ENCODE assay signal across 8 cellular contexts in the genomic region with DNA sequence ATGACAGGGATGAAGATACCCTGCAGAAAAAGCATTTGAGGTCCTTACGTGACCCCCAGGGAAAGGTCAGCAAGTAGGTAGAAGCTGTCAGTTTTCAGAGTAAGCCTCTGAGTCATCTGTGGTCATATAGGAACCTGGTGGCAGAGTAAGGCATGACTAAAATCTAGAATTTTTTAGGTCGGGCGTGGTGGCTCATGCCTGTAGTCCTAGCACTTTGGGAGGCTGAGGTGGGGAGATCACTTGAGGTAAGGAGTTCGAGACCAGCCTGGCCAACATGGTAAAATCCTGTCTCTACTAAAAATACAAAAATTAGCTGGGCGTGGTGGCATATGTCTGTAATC. TPM values are rescaled to one million over a fixed set of nuclear protein-coding genes. Genes with fewer than 3 reads are reported as not detected.
DNase-seq lines count a peak whose midpoint lies in the region; ATAC-seq, FAIRE-seq and TF ChIP-seq lines count a peak whose summit lies in the region.
"Not testable (repeated sequence)": the region's sequence is repeated elsewhere in the genome, so short reads cannot be mapped to it uniquely, and the experiment has no call there.

No MANE protein-coding gene starts in this region.

- not testable (repeated sequence) for TF ChIP-seq CTCF in GM20000 (IDR thresholded peaks at IDR 0.05; ENCODE audit: extremely low read depth, missing control alignments); NB4 (IDR thresholded peaks at IDR 0.05; ENCODE audit: low read depth, low read length); GM12878 (IDR thresholded peaks at IDR 0.05 in 2 of 3, conservative IDR thresholded peaks at IDR 0.05 in 1 of 3; ENCODE audit: control insufficient read depth in 2 of 3, extremely low read depth in 1 of 3, insufficient read depth in 1 of 3, low read depth in 3 of 3, low read length in 3 of 3)

- H3K36me3 ChIP-seq in GM12878 (ENCODE audit: control insufficient read depth in 2 of 2, insufficient read depth in 2 of 2, low read length in 1 of 2) = peaks cover 4 to 20% of the 10 kb centered on the region in 2 experiments

- not testable (repeated sequence) for H3K4me2 ChIP-seq in GM12878 (ENCODE audit: control insufficient read depth, insufficient read depth)

- not testable (repeated sequence) for TF ChIP-seq POLR2A in NB4 (IDR thresholded peaks at IDR 0.05; ENCODE audit: extremely low read depth, insufficient read length); GM12878 (IDR thresholded peaks at IDR 0.05; ENCODE audit: low read depth, low read length)

- not testable (repeated sequence) for H3K27ac ChIP-seq in GM12878 (ENCODE audit: control insufficient read depth, insufficient read depth)

- H3K79me2 ChIP-seq in GM12878 (ENCODE audit: control insufficient read depth, insufficient read depth, low read length) = not testable (repeated sequence)

- peak; percentile 14 for DNase-seq in EL
- peak; percentile 41 for DNase-seq in GM20000 (ENCODE audit: low spot score)
- peak; percentile 25 for DNase-seq in NB4 (ENCODE audit: low read depth)
- DNase-seq in activated T-cell treated with anti-CD3 and anti-CD28 coated beads for 48 hours (ENCODE audit: low read depth) = peak; percentile 45
- DNase-seq in GM12878 (ENCODE audit: low read depth, low spot score) = peak; percentile 9
- DNase-seq in renal cortical epithelial cell (ENCODE audit: low read depth) = peak; percentile 11
- peak; percentile 23 for DNase-seq in stimulated activated CD8-positive, alpha-beta memory T cell treated with anti-CD3 and anti-CD28 coated beads, Interleukin-4, amount 100 ng/mL, for 24 hours (ENCODE audit: low read depth)

- RAD21 ChIA-PET in GM12878 (lab: Charles Lee; ENCODE audit: unreplicated experiment) = not testable (repeated sequence)

- H3K4me1 ChIP-seq in GM12878 (ENCODE audit: control insufficient read depth, insufficient read depth, low read length) = not testable (repeated sequence)

- H3K27me3 ChIP-seq in GM12878 (replicated peaks in 1 of 2; ENCODE audit: control insufficient read depth in 2 of 2, insufficient read depth in 2 of 2, low read length in 1 of 2) = not testable (repeated sequence)

- SMC1A ChIA-PET in GM12878 (lab: Charles Lee; ENCODE audit: uncharacterized antibody, unreplicated experiment) = not testable (repeated sequence)

- BruUV-seq in GM12878 (replicated peaks; lab: Mats Ljungman, UMichigan) = not testable (repeated sequence)

- POLR2A ChIA-PET in GM12878 (lab: Charles Lee) = not testable (repeated sequence)

- H4K20me1 ChIP-seq in GM12878 (ENCODE audit: control insufficient read depth, insufficient read depth) = not testable (repeated sequence)

- TF ChIP-seq EP300 in GM12878 (IDR thresholded peaks at IDR 0.05; ENCODE audit: borderline replicate concordance in 1 of 2, control insufficient read depth in 1 of 2, low read depth in 2 of 2, low read length in 2 of 2) = not testable (repeated sequence)

- not testable (repeated sequence) for TF ChIP-seq RAD21 in GM12878 (IDR thresholded peaks at IDR 0.05; ENCODE audit: insufficient read depth, low read depth, low read length)

- not testable (repeated sequence) for H2AFZ ChIP-seq in GM12878 (ENCODE audit: control insufficient read depth, low read depth, low read length)

- ATAC-seq in activated CD4-positive, CD25-positive, alpha-beta regulatory T cell treated with anti-CD3 and anti-CD28 coated beads, Interleukin-2, amount 50 U/mL, for 24 hours = peak; percentile 94 to 98
- ATAC-seq in GM12878 = peak; percentile 86

- FAIRE-seq in GM12878 (lab: Jason Lieb, UNC) = not testable (repeated sequence)

- in situ Hi-C loops in GM12878 (cut with MboI) = not testable (repeated sequence)

- not testable (repeated sequence) for H3K9me3 ChIP-seq in GM12878 (replicated peaks; ENCODE audit: control insufficient read depth, insufficient read depth, low read length)

- not testable (repeated sequence) for H3K4me3 ChIP-seq in NB4 (ENCODE audit: low read depth, low read length); GM12878

- intact Hi-C loops in GM12878 (cut with micrococcal nuclease; ENCODE audit: unreplicated experiment) = not testable (repeated sequence)

- not testable (repeated sequence) for H3K9ac ChIP-seq in GM12878 (ENCODE audit: control insufficient read depth, insufficient read depth, low read length)

- 16% methylated on average over 5 of the region's 5 CpGs for WGBS in GM12878 (ENCODE audit: insufficient coverage, insufficient replicate concordance, low lambda C conversion rate, missing lambda C conversion rate)

- CTCF ChIA-PET in GM12878 (lab: Yijun Ruan, JAX) = not testable (repeated sequence)

TF ChIP-seq in GM12878, 131 proteins besides CTCF, POLR2A, EP300 and RAD21:
- TF ChIP-seq EED (IDR thresholded peaks at IDR 0.05; ENCODE audit: low read depth) (peak; percentile 38; the same call in 1 of the 2 replicates), NR2F1 (conservative IDR thresholded peaks at IDR 0.05) (peak; percentile 69), RUNX3 (IDR thresholded peaks at IDR 0.05; ENCODE audit: low read length) (peak; percentile 59), JUNB (IDR thresholded peaks at IDR 0.05) (peak; percentile 80)
- TF ChIP-seq, protein P1, sequence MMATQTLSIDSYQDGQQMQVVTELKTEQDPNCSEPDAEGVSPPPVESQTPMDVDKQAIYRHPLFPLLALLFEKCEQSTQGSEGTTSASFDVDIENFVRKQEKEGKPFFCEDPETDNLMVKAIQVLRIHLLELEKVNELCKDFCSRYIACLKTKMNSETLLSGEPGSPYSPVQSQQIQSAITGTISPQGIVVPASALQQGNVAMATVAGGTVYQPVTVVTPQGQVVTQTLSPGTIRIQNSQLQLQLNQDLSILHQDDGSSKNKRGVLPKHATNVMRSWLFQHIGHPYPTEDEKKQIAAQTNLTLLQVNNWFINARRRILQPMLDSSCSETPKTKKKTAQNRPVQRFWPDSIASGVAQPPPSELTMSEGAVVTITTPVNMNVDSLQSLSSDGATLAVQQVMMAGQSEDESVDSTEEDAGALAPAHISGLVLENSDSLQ (IDR thresholded peaks at IDR 0.05) = 0 out of 2 replicates have a peak, but pooled peaks have one; percentile 7

RNA-seq across cellular contexts. Expression of a gene that starts 56.8 kb away (rescaled TPM):
- total RNA-seq in GM12878 (2013; cell fraction: nucleolus; rRNA removed) = 22.2 and 27.4 TPM in 2 replicates
- total RNA-seq in GM12878 (2014; rRNA removed) = 7.3 and 9.1 TPM in 2 replicates
- total RNA-seq in GM12878 (2014; rRNA removed; fragmentation: Illumina TruSeq; extraction: Trizol) = 3.9 and 5.6 TPM in 2 replicates
- 11.2 and 14.2 TPM in 2 replicates for total RNA-seq in GM12878 (2021)
- 3.6 TPM for polyA plus RNA-seq in GM12878 (2011; ENCODE audit: low read depth)
- polyA plus RNA-seq in GM12878 (2011; rRNA removed) = 5.4 and 6.3 TPM in 2 replicates
- 6.5 and 8.5 TPM in 2 replicates for polyA plus RNA-seq in GM12878 (2011; cell fraction: cytosol; rRNA removed)
- polyA plus RNA-seq in GM12878 (2011; cell fraction: nucleus; rRNA removed) = 20.1 and 28.7 TPM in 2 replicates
- 6.9 and 7.1 TPM in 2 replicates for polyA plus RNA-seq in GM12878 (2012)
- polyA plus RNA-seq in GM12878 (2014; fragmentation: Illumina TruSeq; extraction: Trizol) = 2.5 and 4.2 TPM in 2 replicates
- polyA plus RNA-seq in GM12878 (2014; fragmentation: Nextera tagmentation; extraction: Ambion mirVana) = 1 to 10 TPM in 1 of 2 experiments, under 1 TPM in 1; 0.56 to 1.6 TPM
- polyA plus RNA-seq in GM12878 (2014; rRNA removed) = 8.3 and 9.3 TPM in 2 replicates
- 1 to 10 TPM; 7.2 to 8.7 TPM for polyA plus RNA-seq in GM12878 (2016; fragmentation: Nextera tagmentation; extraction: Ambion mirVana)
- polyA minus RNA-seq in GM12878 (2011; rRNA and poly(A)+ RNA removed) = 5.5 and 7.4 TPM in 2 replicates
- 2.8 and 3.5 TPM in 2 replicates for polyA minus RNA-seq in GM12878 (2011; cell fraction: cytosol; rRNA and poly(A)+ RNA removed)
- 9.1 and 16.0 TPM in 2 replicates for polyA minus RNA-seq in GM12878 (2011; cell fraction: nucleus; rRNA and poly(A)+ RNA removed)
- 4.2 and 13.0 TPM in 2 replicates for total RNA-seq in renal cortical epithelial cell
